ENCODE assay signal across 15 cellular contexts in genomic region chr11:35099278-35100018, GRCh38. TPM values are rescaled to one million over a fixed set of nuclear protein-coding genes. Genes with fewer than 3 reads are reported as not detected.
DNase-seq lines count a peak whose midpoint lies in the region; ATAC-seq, FAIRE-seq and TF ChIP-seq lines count a peak whose summit lies in the region.
"Had no signal": no experiment of that assay in that cellular context is flagged by ENCODE, and none has a peak within 500 bp of the region (broad histone marks: within the 10 kb centered on the region; RNA-seq: fewer than 3 reads in every experiment).

No MANE protein-coding gene starts in this region.

- peaks cover 3% of the 10 kb centered on the region for H3K9me3 Mint-ChIP-seq in osteocyte (ENCODE audit: unreplicated experiment)

- no peaks in the 10 kb centered on the region for H3K36me3 Mint-ChIP-seq in osteocyte (ENCODE audit: unreplicated experiment)

- H3K4me3 Mint-ChIP-seq in osteocyte (ENCODE audit: unreplicated experiment): no peak overlapping the region

- TF ChIP-seq POLR2A in GM12892 (IDR thresholded peaks at IDR 0.05; ENCODE audit: low read depth, low read length): no peak

- H3K4me1 Mint-ChIP-seq in osteocyte (ENCODE audit: unreplicated experiment): peaks cover 48% of the 10 kb centered on the region

- no peaks in the 10 kb centered on the region for H3K27me3 Mint-ChIP-seq in osteocyte (ENCODE audit: unreplicated experiment)

- peak; percentile 83 for DNase-seq in AG10803 (ENCODE audit: low read depth)
- peak; percentile 92 for DNase-seq in fibroblast of peridontal ligament (ENCODE audit: extremely low read depth)
- DNase-seq in osteocyte (ENCODE audit: extremely low spot score, unreplicated experiment): no peak
- no peak for DNase-seq in GM12892 (ENCODE audit: insufficient read length)
- DNase-seq in activated CD8-positive, alpha-beta memory T cell treated with anti-CD3 and anti-CD28 coated beads, Interleukin-2, amount 50 U/mL, for 4 hours: no peak
- DNase-seq in COR-L47 (lab: John Stamatoyannopoulos, UW): no peak
- DNase-seq: activated CD8-positive, alpha-beta memory T cell treated with anti-CD3 and anti-CD28 coated beads, Interleukin-2, amount 50 U/mL, for 48 hours; effector CD4-positive, alpha-beta T cell; KBM-7; left colon; NCI-H524; T-helper 1 cell had no signal

- no peak for FAIRE-seq in GM12892 (lab: Jason Lieb, UNC)

- TF ChIP-seq CTCF in AG10803 (conservative IDR thresholded peaks at IDR 0.05; ENCODE audit: low read length) (0 out of 2 replicates have a peak, but pooled peaks have one; percentile 8), osteocyte (IDR thresholded peaks at IDR 0.05) (no peak)

- ATAC-seq in SK-N-SH treated with all-trans-retinoic acid at 6 μM for 48 hours (peak; percentile 96), GM18867 (IDR thresholded peaks at IDR 0.05; ENCODE audit: unreplicated experiment) (no peak)
- ATAC-seq: left colon had no signal

- peak overlapping the region; percentile 94 for H3K27ac Mint-ChIP-seq in osteocyte (ENCODE audit: unreplicated experiment)

- no peak overlapping the region for H3K4me3 ChIP-seq in AG10803 (ENCODE audit: low read length)
- H3K4me3 ChIP-seq: BLaER1 had no signal

TF ChIP-seq in SK-N-SH treated with all-trans-retinoic acid at 6 μM for 48 hours, 23 proteins besides CTCF, POLR2A, EP300 and RAD21:
- no peak for TF ChIP-seq RARB (CRISPR knock-in tag; IDR thresholded peaks at IDR 0.05)
- TF ChIP-seq ZNF8 (CRISPR knock-in tag; IDR thresholded peaks at IDR 0.05): no peak
- no peak for TF ChIP-seq ARNTL (CRISPR knock-in tag; IDR thresholded peaks at IDR 0.05; ENCODE audit: borderline replicate concordance, low read depth)
- TF ChIP-seq PPARA (CRISPR knock-in tag; IDR thresholded peaks at IDR 0.05; ENCODE audit: borderline replicate concordance): no peak
- no peak for TF ChIP-seq ZNF565 (CRISPR knock-in tag; conservative IDR thresholded peaks at IDR 0.05; ENCODE audit: low read depth)
- TF ChIP-seq TOX (CRISPR knock-in tag; IDR thresholded peaks at IDR 0.05; ENCODE audit: borderline replicate concordance): no peak
- TF ChIP-seq ZC3H10 (CRISPR knock-in tag; IDR thresholded peaks at IDR 0.05): no peak

RNA-seq across cellular contexts. Expression of gene CD44, which starts 39.5 kb away (rescaled TPM):
- 283 and 309 TPM in 2 replicates for total RNA-seq in osteocyte
- 449 TPM for polyA plus RNA-seq in GM12892 (2012; ENCODE audit: missing spikeins)

Comparison
In these comparisons a context has a peak if more than half of its experiments do, and no peak if none do; other contexts are left out.
1. DNase-seq: peak in AG10803 (single experiment) and fibroblast of peridontal ligament (single experiment); none in osteocyte (single experiment), GM12892 (single experiment), activated CD8-positive, alpha-beta memory T cell treated with anti-CD3 and anti-CD28 coated beads, Interleukin-2, amount 50 U/mL, for 4 hours (single experiment) and COR-L47 (single experiment).